In genomic region chr1:27451346-27451745, GRCh38 we compare ENCODE assay signal across 20 cellular contexts. TPM values are rescaled to one million over a fixed set of nuclear protein-coding genes. Genes with fewer than 3 reads are reported as not detected.
DNase-seq lines count a peak whose midpoint lies in the region; ATAC-seq, FAIRE-seq and TF ChIP-seq lines count a peak whose summit lies in the region.
"Had no signal": no experiment of that assay in that cellular context is flagged by ENCODE, and none has a peak within 500 bp of the region (broad histone marks: within the 10 kb centered on the region; RNA-seq: fewer than 3 reads in every experiment).

No MANE protein-coding gene starts in this region.

- no peak for TF ChIP-seq CTCF in CD4-positive, alpha-beta T cell (IDR thresholded peaks at IDR 0.05)
- no peak for TF ChIP-seq CTCF in activated CD8-positive, alpha-beta T cell treated with anti-CD3 and anti-CD28 coated beads for 36 hours (IDR thresholded peaks at IDR 0.05)

- no peak overlapping the region for H3K27ac ChIP-seq in CD4-positive, alpha-beta T cell (ENCODE audit: low read depth, low read length)
- H3K27ac ChIP-seq: C4-2B, pancreas, tibial artery had no signal

- DNase-seq in CD4-positive, alpha-beta T cell, result no peak
- DNase-seq in GM12891 (ENCODE audit: insufficient read length, low spot score) (no peak), memory B cell (ENCODE audit: low spot score in 2 of 2) (no peak), NCI-H2081 (lab: John Stamatoyannopoulos, UW) (no peak), HT-29 (ENCODE audit: low spot score) (no peak), NOMO-1 treated with dmso at 0.1 percent for 144 hours (lab: John Stamatoyannopoulos, UW; ENCODE audit: unreplicated experiment) (no peak)
- no peak for DNase-seq in activated CD8-positive, alpha-beta T cell treated with anti-CD3 and anti-CD28 coated beads for 36 hours
- DNase-seq: activated CD4-positive, alpha-beta T cell treated with anti-CD3 and anti-CD28 coated beads for 4 hours; activated T-cell treated with anti-CD3 and anti-CD28 coated beads, Interleukin-2, amount 50 U/mL, for 4 hours; adrenal gland; cerebellar nuclear complex; GOT3; NCI-H2029; pancreas; RPMI8226; stimulated activated CD4-positive, alpha-beta T cell treated with anti-CD3 and anti-CD28 coated beads, Interleukin-4, amount 100 ng/mL, for 24 hours; tibial artery had no signal

- no peak for ATAC-seq in CD4-positive, alpha-beta T cell (ENCODE audit: poor library complexity)
- ATAC-seq in activated CD8-positive, alpha-beta T cell treated with anti-CD3 and anti-CD28 coated beads for 36 hours, result no peak
- ATAC-seq in memory B cell (ENCODE audit: low read depth) (no peak), GM19351 (IDR thresholded peaks at IDR 0.05; ENCODE audit: unreplicated experiment) (no peak)
- ATAC-seq: activated T-cell treated with anti-CD3 and anti-CD28 coated beads, Interleukin-2, amount 50 U/mL, for 4 hours had no signal

- H3K9me3 Mint-ChIP-seq in CD4-positive, alpha-beta T cell, result no peaks in the 10 kb centered on the region
- no peaks in the 10 kb centered on the region for H3K9me3 Mint-ChIP-seq in activated CD8-positive, alpha-beta T cell treated with anti-CD3 and anti-CD28 coated beads for 36 hours
- H3K9me3 Mint-ChIP-seq in memory B cell, result no peaks in the 10 kb centered on the region
- H3K9me3 Mint-ChIP-seq: activated T-cell treated with anti-CD3 and anti-CD28 coated beads, Interleukin-2, amount 50 U/mL, for 4 hours had no signal

- FAIRE-seq in GM12891 (lab: Jason Lieb, UNC), result no peak
- FAIRE-seq: HTR-8/SVneo, pancreas had no signal

- intact Hi-C loops in CD4-positive, alpha-beta T cell (cut with DNase I, micrococcal nuclease), result loop anchor here in 1 of 2 experiments (5.0 kb wide), 1 partner anchor 1754 kb away; no protein-coding TSS in a partner anchor
- intact Hi-C loops in activated CD8-positive, alpha-beta T cell treated with anti-CD3 and anti-CD28 coated beads for 36 hours (cut with micrococcal nuclease), result no loop called here

- no peak for TF ChIP-seq POLR2A in GM12891 (IDR thresholded peaks at IDR 0.05; ENCODE audit: low read depth, low read length)

- H3K36me3 Mint-ChIP-seq in CD4-positive, alpha-beta T cell (ENCODE audit: low read depth), result peaks cover 42% of the 10 kb centered on the region
- H3K36me3 Mint-ChIP-seq in activated CD8-positive, alpha-beta T cell treated with anti-CD3 and anti-CD28 coated beads for 36 hours (ENCODE audit: low read depth), result peaks cover 23% of the 10 kb centered on the region
- peaks cover 22% of the 10 kb centered on the region for H3K36me3 Mint-ChIP-seq in memory B cell

- H3K4me3 Mint-ChIP-seq in CD4-positive, alpha-beta T cell, result no peak overlapping the region
- H3K4me3 Mint-ChIP-seq in activated CD8-positive, alpha-beta T cell treated with anti-CD3 and anti-CD28 coated beads for 36 hours, result no peak overlapping the region
- H3K4me3 Mint-ChIP-seq in memory B cell, result no peak overlapping the region
- H3K4me3 Mint-ChIP-seq: activated T-cell treated with anti-CD3 and anti-CD28 coated beads, Interleukin-2, amount 50 U/mL, for 4 hours had no signal

- CTCF ChIA-PET in CD4-positive, alpha-beta T cell (lab: Charles Lee), result interaction anchor here (0.9 to 1.2 kb wide), 2 partner anchors 15 to 35 kb away, joined by 3 read pairs; no protein-coding TSS in a partner anchor
- CTCF ChIA-PET in activated CD8-positive, alpha-beta T cell treated with anti-CD3 and anti-CD28 coated beads for 36 hours (lab: Charles Lee), result interaction anchor here (1.2 to 1.5 kb wide), 5 partner anchors 14 to 154 kb away, joined by 3 to 5 read pairs (median 3); no protein-coding TSS in a partner anchor

- POLR2A ChIA-PET in CD4-positive, alpha-beta T cell (lab: Charles Lee), result interaction anchor here (0.7 to 1.3 kb wide), 5 partner anchors 14 to 152 kb away, joined by 3 to 5 read pairs (median 3); partner anchors contain the start of genes AHDC1 and WASF2
- POLR2A ChIA-PET in activated CD8-positive, alpha-beta T cell treated with anti-CD3 and anti-CD28 coated beads for 36 hours (lab: Charles Lee), result interaction anchor here (0.9 to 2.2 kb wide), 4 partner anchors 10 to 72 kb away, joined by 3 to 7 read pairs (median 4); no protein-coding TSS in a partner anchor

- peaks cover 74% of the 10 kb centered on the region for H3K4me1 Mint-ChIP-seq in CD4-positive, alpha-beta T cell (ENCODE audit: low read depth)
- H3K4me1 Mint-ChIP-seq in activated CD8-positive, alpha-beta T cell treated with anti-CD3 and anti-CD28 coated beads for 36 hours (ENCODE audit: low read depth), result peaks cover 61% of the 10 kb centered on the region
- H3K4me1 Mint-ChIP-seq in memory B cell, result peaks cover 34% of the 10 kb centered on the region

- H3K27ac Mint-ChIP-seq in CD4-positive, alpha-beta T cell, result peak overlapping the region; percentile 37
- peak overlapping the region; percentile 73 for H3K27ac Mint-ChIP-seq in activated CD8-positive, alpha-beta T cell treated with anti-CD3 and anti-CD28 coated beads for 36 hours
- H3K27ac Mint-ChIP-seq in memory B cell, result peak overlapping the region; percentile 19

- H3K27me3 Mint-ChIP-seq in CD4-positive, alpha-beta T cell, result no peaks in the 10 kb centered on the region
- no peaks in the 10 kb centered on the region for H3K27me3 Mint-ChIP-seq in activated CD8-positive, alpha-beta T cell treated with anti-CD3 and anti-CD28 coated beads for 36 hours
- H3K27me3 Mint-ChIP-seq in memory B cell, result no peaks in the 10 kb centered on the region

- no peaks in the 10 kb centered on the region for H3K9me3 ChIP-seq in CD4-positive, alpha-beta T cell (ENCODE audit: control insufficient read depth, low read length)
- H3K9me3 ChIP-seq: adrenal gland, pancreas, tibial artery had no signal

- H3K27me3 ChIP-seq in CD4-positive, alpha-beta T cell (ENCODE audit: control insufficient read depth, insufficient read depth, low read length), result no peaks in the 10 kb centered on the region
- H3K27me3 ChIP-seq: adrenal gland, pancreas, tibial artery had no signal

TF ChIP-seq in GM12891, 5 proteins besides CTCF, POLR2A, EP300 and RAD21:
- TF ChIP-seq SPI1 (IDR thresholded peaks at IDR 0.05; ENCODE audit: low read depth, low read length), result no peak
- 0 out of 2 replicates have a peak, but pooled peaks have one; percentile 11 for TF ChIP-seq POLR2AphosphoS5 (IDR thresholded peaks at IDR 0.05; ENCODE audit: low read depth, low read length)

RNA-seq across cellular contexts. Expression of gene WASF2, which starts 38.6 kb away (rescaled TPM):
- total RNA-seq in CD4-positive, alpha-beta T cell, result 100 to 1,000 TPM; 119 to 121 TPM
- 54.8 TPM for polyA plus RNA-seq in GM12891 (2012; ENCODE audit: low read depth, missing spikeins)
- 100 to 1,000 TPM; 108 to 111 TPM for total RNA-seq in activated CD8-positive, alpha-beta T cell treated with anti-CD3 and anti-CD28 coated beads for 36 hours
- total RNA-seq in HT-29 (2014; rRNA removed; shearing (Covaris generic)), result 21.5 and 23.9 TPM in 2 replicates

RNA-seq across cellular contexts. Expression of gene GPR3, which starts 58.9 kb away (rescaled TPM):
- total RNA-seq in CD4-positive, alpha-beta T cell, result under 1 TPM; 0.14 to 0.19 TPM
- 0.64 TPM for polyA plus RNA-seq in GM12891 (2012; ENCODE audit: low read depth, missing spikeins)
- 1 to 10 TPM; 1.1 to 1.7 TPM for total RNA-seq in activated CD8-positive, alpha-beta T cell treated with anti-CD3 and anti-CD28 coated beads for 36 hours
- total RNA-seq in HT-29 (2014; rRNA removed; shearing (Covaris generic)), result 2.1 and 2.6 TPM in 2 replicates

Comparison
In these comparisons a context has a peak if more than half of its experiments do, and no peak if none do; other contexts are left out.
1. H3K27ac Mint-ChIP-seq: peak in every context shown above with its lines; median percentile 73 in activated CD8-positive, alpha-beta T cell treated with anti-CD3 and anti-CD28 coated beads for 36 hours; 37 in CD4-positive, alpha-beta T cell; 19 in memory B cell.